ENCODE assay signal across 14 cellular contexts in the genomic region with DNA sequence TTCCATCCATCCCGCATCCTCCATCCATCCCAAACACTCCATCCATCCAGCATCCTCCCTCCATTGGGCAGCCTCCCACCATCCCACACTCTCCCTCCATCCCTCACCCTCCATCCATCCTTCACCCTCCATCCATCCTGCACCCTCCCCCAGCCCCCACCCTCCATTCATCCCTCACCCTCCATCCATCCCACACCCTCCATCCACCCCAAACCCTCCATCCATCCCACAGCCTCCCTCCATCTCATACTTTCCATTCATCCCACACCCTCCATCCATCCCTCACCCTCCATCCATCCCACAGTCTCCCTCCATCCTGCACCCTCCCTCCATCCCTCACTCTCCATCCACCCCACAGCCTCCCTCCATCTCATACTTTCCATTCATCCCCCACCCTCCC.
DNase-seq lines count a peak whose midpoint lies in the region; ATAC-seq, FAIRE-seq and TF ChIP-seq lines count a peak whose summit lies in the region.
"Had no signal": no experiment of that assay in that cellular context is flagged by ENCODE, and none has a peak within 500 bp of the region (broad histone marks: within the 10 kb centered on the region; RNA-seq: fewer than 3 reads in every experiment).

No MANE protein-coding gene starts in this region.

- H3K4me1 ChIP-seq in mucosa of descending colon (ENCODE audit: low read depth) = no peaks in the 10 kb centered on the region
- H3K4me1 ChIP-seq: SJSA1 had no signal

- H3K27me3 ChIP-seq in dorsolateral prefrontal cortex = peaks cover 0 to 7% (median 0%) of the 10 kb centered on the region in 45 donors
- H3K27me3 ChIP-seq: BLaER1 treated with 17β-estradiol and CSF1 and Interleukin-3, amounts not matched to agents 10 nM and 100 nM; SJSA1 had no signal

- DNase-seq in AG20443 (ENCODE audit: low spot score) = peak; percentile 41
- peak; percentile 10 for DNase-seq in GM20000 (ENCODE audit: low spot score)
- peak; percentile 9 to 11 for DNase-seq in erythroblast (lab: John Stamatoyannopoulos, UW)
- no peak for DNase-seq in mucosa of descending colon
- no peak for DNase-seq in posterior cingulate gyrus
- DNase-seq in dorsolateral prefrontal cortex = no peak
- no peak for DNase-seq in frontal cortex (ENCODE audit: low spot score in 2 of 2)
- DNase-seq: activated B cell treated with CpG ODN at 0.5 μM for 24 hours; activated T-cell treated with anti-CD3 and anti-CD28 coated beads, Interleukin-2, amount 50 U/mL, for 48 hours; NCI-H1694 treated with DMSO at 0.1 percent for 48 hours; NCI-H82 had no signal

- H3K27ac ChIP-seq in dorsolateral prefrontal cortex = no peak overlapping the region
- H3K27ac ChIP-seq: BLaER1 treated with 17β-estradiol and CSF1 and Interleukin-3, amounts not matched to agents 10 nM and 100 nM; SJSA1 had no signal

- ATAC-seq in mucosa of descending colon = peak; percentile 67
- ATAC-seq in GM18873 (IDR thresholded peaks at IDR 0.05; ENCODE audit: low FRiP score, unreplicated experiment) = no peak

- TF ChIP-seq CTCF in GM20000 (IDR thresholded peaks at IDR 0.05; ENCODE audit: extremely low read depth, missing control alignments) (no peak), mucosa of descending colon (IDR thresholded peaks at IDR 0.05) (no peak), dorsolateral prefrontal cortex (IDR thresholded peaks at IDR 0.05 in 54 of 56, conservative IDR thresholded peaks at IDR 0.05 in 2 of 56; ENCODE audit: low read depth in 1 of 56, partially characterized antibody in 56 of 56) (no peak)

- intact Hi-C loops in mucosa of descending colon (cut with DNase I, micrococcal nuclease) = no loop called here
- intact Hi-C loops in posterior cingulate gyrus (cut with DNase I) = no loop called here
- intact Hi-C loops in dorsolateral prefrontal cortex (cut with DNase I) = no loop called here

- no peak for TF ChIP-seq POLR2A in erythroblast (IDR thresholded peaks at IDR 0.05; ENCODE audit: low read length)

- H3K9me3 ChIP-seq in mucosa of descending colon = no peaks in the 10 kb centered on the region
- H3K9me3 ChIP-seq: SJSA1 had no signal

- H3K4me3 ChIP-seq in mucosa of descending colon (no peak overlapping the region), dorsolateral prefrontal cortex (no peak overlapping the region)
- H3K4me3 ChIP-seq: BLaER1 treated with 17β-estradiol and CSF1 and Interleukin-3, amounts not matched to agents 10 nM and 100 nM; SJSA1 had no signal

- no peaks in the 10 kb centered on the region for H3K36me3 ChIP-seq in mucosa of descending colon (ENCODE audit: low read depth)
- H3K36me3 ChIP-seq: BLaER1 treated with 17β-estradiol and CSF1 and Interleukin-3, amounts not matched to agents 10 nM and 100 nM; SJSA1 had no signal

- FAIRE-seq in frontal cortex (lab: Jason Lieb, UNC) = no peak

Comparison
In these comparisons a context has a peak if more than half of its experiments do, and no peak if none do; other contexts are left out.
1. DNase-seq: peak in AG20443 (single experiment), GM20000 (single experiment) and erythroblast (2 of 2); none in mucosa of descending colon (0 of 3), posterior cingulate gyrus (0 of 10), dorsolateral prefrontal cortex (0 of 10) and frontal cortex (0 of 2).